8 cellular contexts compared by ENCODE assay signal in genomic region chr17:60390223-60390622, GRCh38. TPM values are rescaled to one million over a fixed set of nuclear protein-coding genes. Genes with fewer than 3 reads are reported as not detected.
A peak's percentile ranks its signal among the peaks of the same experiment; 100 is the strongest.
DNase-seq lines count a peak whose midpoint lies in the region; ATAC-seq and TF ChIP-seq lines count a peak whose summit lies in the region.

No MANE protein-coding gene starts in this region.

- H3K27me3 Mint-ChIP-seq in activated B cell treated with CpG ODN at 0.5 μM for 24 hours, result no peaks in the 10 kb centered on the region

- CTCF ChIA-PET in activated B cell treated with CpG ODN at 0.5 μM for 24 hours (lab: Charles Lee), result interaction anchor here (1.3 kb wide), 1 partner anchor 29 kb away, joined by 3 read pairs; no protein-coding TSS in a partner anchor

- no peak for ATAC-seq in heart right ventricle
- no peak for ATAC-seq in left cardiac atrium
- ATAC-seq in activated B cell treated with CpG ODN at 0.5 μM for 24 hours (ENCODE audit: low read depth), result no peak
- ATAC-seq in GM18909 (IDR thresholded peaks at IDR 0.05; ENCODE audit: poor library complexity, unreplicated experiment), result no peak
- no peak for ATAC-seq in GM21381 (IDR thresholded peaks at IDR 0.05; ENCODE audit: unreplicated experiment)

- intact Hi-C loops in heart right ventricle (cut with DNase I), result no loop called here
- intact Hi-C loops in left cardiac atrium (cut with DNase I), result no loop called here
- intact Hi-C loops in activated B cell treated with CpG ODN at 0.5 μM for 24 hours (cut with micrococcal nuclease), result loop anchor here (5.0 to 10.0 kb wide), 5 partner anchors 135 to 1873 kb away; partner anchors contain the start of genes APPBP2, GDPD1 and TRIM37

- H3K27ac ChIP-seq in heart right ventricle, result peak overlapping the region in 4 of 10 donors; percentile 88 to 98 (median 92)

- peak overlapping the region; percentile 97 for H3K4me3 Mint-ChIP-seq in activated B cell treated with CpG ODN at 0.5 μM for 24 hours

- peaks cover 14% of the 10 kb centered on the region for H3K36me3 Mint-ChIP-seq in activated B cell treated with CpG ODN at 0.5 μM for 24 hours (ENCODE audit: low read depth)

- 38 to 39% methylated on average over 1 of the region's 1 CpG for WGBS in heart right ventricle, 2 donors

- peaks cover 60% of the 10 kb centered on the region for H3K4me1 Mint-ChIP-seq in activated B cell treated with CpG ODN at 0.5 μM for 24 hours

- H3K9me3 ChIP-seq in heart right ventricle, result no peaks in the 10 kb centered on the region

- no peaks in the 10 kb centered on the region for H3K9me3 Mint-ChIP-seq in activated B cell treated with CpG ODN at 0.5 μM for 24 hours

- H3K36me3 ChIP-seq in heart right ventricle, result no peaks in the 10 kb centered on the region

- H3K27ac Mint-ChIP-seq in activated B cell treated with CpG ODN at 0.5 μM for 24 hours, result peak overlapping the region; percentile 32

- POLR2A ChIA-PET in activated B cell treated with CpG ODN at 0.5 μM for 24 hours (lab: Charles Lee), result interaction anchor here (0.5 kb wide), 1 partner anchor 31 kb away, joined by 7 read pairs; no protein-coding TSS in a partner anchor

- H3K4me3 ChIP-seq in heart right ventricle, result peak overlapping the region in 7 of 10 donors; percentile 81 to 95 (median 88)

- no peak for DNase-seq in heart right ventricle
- DNase-seq in left cardiac atrium, result no peak
- DNase-seq in activated B cell treated with CpG ODN at 0.5 μM for 24 hours, result no peak
- peak; percentile 59 for DNase-seq in hepatic stellate cell (ENCODE audit: low spot score)
- peak; percentile 30 for DNase-seq in superior temporal gyrus (ENCODE audit: extremely low spot score)
- DNase-seq in NCI-H1930 (lab: John Stamatoyannopoulos, UW), result no peak

- H3K4me1 ChIP-seq in heart right ventricle, result peaks cover 0 to 85% (median 38%) of the 10 kb centered on the region in 9 donors

- TF ChIP-seq CTCF in heart right ventricle (IDR thresholded peaks at IDR 0.05) (no peak), activated B cell treated with CpG ODN at 0.5 μM for 24 hours (IDR thresholded peaks at IDR 0.05) (no peak)

- no peaks in the 10 kb centered on the region for H3K27me3 ChIP-seq in heart right ventricle

RNA-seq across cellular contexts. Expression of gene USP32, which starts 1.7 kb away (rescaled TPM):
- total RNA-seq in heart right ventricle (10 to 100 TPM; 23.3 to 38.6 (median 30.2) TPM), left cardiac atrium (10 to 100 TPM; 28.4 to 44.0 TPM), activated B cell treated with CpG ODN at 0.5 μM for 24 hours (48.9 and 59.2 TPM in 2 replicates)
- polyA plus RNA-seq in heart right ventricle, result 10 to 100 TPM; 13.3 to 13.7 TPM

RNA-seq across cellular contexts. Expression of gene CHCT1, which starts 32.1 kb away (rescaled TPM):
- total RNA-seq in heart right ventricle (under 1 TPM in 1 of 10 donors, not detected in 9; 0.44 TPM), left cardiac atrium (not detected), activated B cell treated with CpG ODN at 0.5 μM for 24 hours (0.44 TPM in 1 of 2 replicates, not detected in the other)
- polyA plus RNA-seq in heart right ventricle, result not detected

Comparison
In these comparisons a context has a peak if more than half of its experiments do, and no peak if none do; other contexts are left out.
1. DNase-seq: peak in hepatic stellate cell (single experiment) and superior temporal gyrus (single experiment); none in heart right ventricle (0 of 2), left cardiac atrium (single experiment), activated B cell treated with CpG ODN at 0.5 μM for 24 hours (single experiment) and NCI-H1930 (0 of 2).